1 cellular context compared by ENCODE assay signal in the genomic region with DNA sequence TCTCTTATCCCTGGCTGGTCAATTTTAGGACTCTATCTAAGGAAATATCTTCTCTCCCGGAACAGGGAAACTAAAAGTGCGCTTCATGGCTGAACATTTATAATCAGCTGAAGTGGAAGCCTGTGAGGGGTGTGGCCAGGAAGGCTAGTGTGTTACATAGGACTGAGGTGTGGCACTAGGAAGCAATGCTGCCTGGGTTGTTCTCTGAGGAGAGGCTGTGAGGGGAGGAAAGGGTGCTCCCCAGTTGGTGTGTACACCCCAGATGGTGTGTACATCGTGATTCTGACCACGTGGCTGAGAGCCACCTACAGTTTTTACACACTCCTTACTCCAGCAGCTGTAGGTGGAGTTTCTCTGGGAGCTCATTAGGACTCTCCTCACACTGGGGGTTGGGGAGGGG.
TF ChIP-seq lines count a peak whose summit lies in the region.

No MANE protein-coding gene starts in this region.

TF ChIP-seq in K562, 482 proteins besides CTCF, POLR2A, EP300 and RAD21:
- TF ChIP-seq ZNF311 (CRISPR knock-in tag; IDR thresholded peaks at IDR 0.05) = no peak
